10 cellular contexts compared by ENCODE assay signal in the genomic region with DNA sequence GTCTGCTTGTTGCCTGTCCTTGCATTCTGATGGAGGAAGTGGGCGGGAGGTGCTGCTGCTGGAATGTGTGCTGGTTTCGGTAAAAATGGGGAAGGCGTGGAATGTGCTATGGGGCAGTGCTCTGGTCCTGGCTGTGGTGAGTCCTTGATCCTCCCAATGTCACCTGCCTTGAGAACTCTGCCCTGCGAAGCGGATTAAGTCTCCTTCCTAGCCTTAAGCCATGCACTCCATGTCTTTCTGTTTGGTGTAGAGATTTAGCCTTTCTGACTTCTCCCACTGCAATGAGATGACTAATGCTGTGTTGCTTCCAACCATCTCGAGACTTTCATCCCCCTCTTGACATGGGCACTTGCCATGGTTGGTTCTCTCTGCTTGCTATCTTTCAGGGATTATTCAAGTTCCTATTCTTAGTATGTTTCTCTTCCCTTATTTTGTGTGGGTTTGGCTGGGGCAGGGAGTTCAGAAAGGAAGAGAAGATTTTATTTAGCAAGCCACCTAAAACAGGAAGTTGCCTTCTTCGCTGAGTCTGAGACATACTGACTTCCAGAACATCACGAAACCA.
A peak's percentile ranks its signal among the peaks of the same experiment; 100 is the strongest.
DNase-seq lines count a peak whose midpoint lies in the region; ATAC-seq, FAIRE-seq and TF ChIP-seq lines count a peak whose summit lies in the region.
"Had no signal": no experiment of that assay in that cellular context is flagged by ENCODE, and none has a peak within 500 bp of the region (broad histone marks: within the 10 kb centered on the region; RNA-seq: fewer than 3 reads in every experiment).

No MANE protein-coding gene starts in this region.

- DNase-seq in A172 (ENCODE audit: low spot score) (peak; percentile 74), MG63 (peak; percentile 51), bronchial epithelial cell (ENCODE audit: low read depth) (peak; percentile 45), left colon (no peak), 8988T (no peak), activated T-cell treated with anti-CD3 and anti-CD28 coated beads for 4 hours (no peak), NCI-H526 treated with DMSO at 0.1 percent for 48 hours (lab: John Stamatoyannopoulos, UW) (no peak)
- DNase-seq in natural killer cell treated with Interleukin-12 subunit alpha and Interleukin-12 subunit beta and Interleukin-15 and Interleukin-18, amount 100 ng/mL, for 72 hours (ENCODE audit: low spot score) = no peak
- DNase-seq: activated CD4-positive, alpha-beta T cell treated with anti-CD3 and anti-CD28 coated beads for 4 hours had no signal

- H3K27me3 ChIP-seq in MG63 (no peaks in the 10 kb centered on the region), bronchial epithelial cell (ENCODE audit: control insufficient read depth, insufficient read depth, low read length) (no peaks in the 10 kb centered on the region)
- H3K27me3 ChIP-seq: tibial artery had no signal

- no peaks in the 10 kb centered on the region for H3K36me3 Mint-ChIP-seq in natural killer cell treated with Interleukin-12 subunit alpha and Interleukin-12 subunit beta and Interleukin-15 and Interleukin-18, amount 100 ng/mL, for 72 hours

- H3K36me3 ChIP-seq in MG63 (no peaks in the 10 kb centered on the region), bronchial epithelial cell (ENCODE audit: control insufficient read depth, insufficient read depth, low read length) (no peaks in the 10 kb centered on the region)
- H3K36me3 ChIP-seq: tibial artery had no signal

- peak; percentile 13 for ATAC-seq in left colon
- no peak for ATAC-seq in natural killer cell treated with Interleukin-12 subunit alpha and Interleukin-12 subunit beta and Interleukin-15 and Interleukin-18, amount 100 ng/mL, for 72 hours

- no peak overlapping the region for H3K4me3 ChIP-seq in MG63
- no peak overlapping the region for H3K4me3 ChIP-seq in bronchial epithelial cell (ENCODE audit: low read depth, low read length)
- H3K4me3 ChIP-seq: tibial artery had no signal

- no peak for TF ChIP-seq CTCF in bronchial epithelial cell (IDR thresholded peaks at IDR 0.05; ENCODE audit: insufficient read depth, low read length, severe bottlenecking)

- no peaks in the 10 kb centered on the region for H3K27me3 Mint-ChIP-seq in natural killer cell treated with Interleukin-12 subunit alpha and Interleukin-12 subunit beta and Interleukin-15 and Interleukin-18, amount 100 ng/mL, for 72 hours

- no peak overlapping the region for H3K27ac Mint-ChIP-seq in natural killer cell treated with Interleukin-12 subunit alpha and Interleukin-12 subunit beta and Interleukin-15 and Interleukin-18, amount 100 ng/mL, for 72 hours

- FAIRE-seq in bronchial epithelial cell (lab: Jason Lieb, UNC) = no peak

- H3K4me1 Mint-ChIP-seq in natural killer cell treated with Interleukin-12 subunit alpha and Interleukin-12 subunit beta and Interleukin-15 and Interleukin-18, amount 100 ng/mL, for 72 hours (ENCODE audit: low read depth in 2 of 2) = no peaks in the 10 kb centered on the region

- intact Hi-C loops in left colon (cut with DNase I, micrococcal nuclease) = no loop called here

- no peak overlapping the region for H3K4me3 Mint-ChIP-seq in natural killer cell treated with Interleukin-12 subunit alpha and Interleukin-12 subunit beta and Interleukin-15 and Interleukin-18, amount 100 ng/mL, for 72 hours

- H3K9me3 ChIP-seq in MG63 = no peaks in the 10 kb centered on the region
- H3K9me3 ChIP-seq: tibial artery had no signal

- H3K9me3 Mint-ChIP-seq in natural killer cell treated with Interleukin-12 subunit alpha and Interleukin-12 subunit beta and Interleukin-15 and Interleukin-18, amount 100 ng/mL, for 72 hours = no peaks in the 10 kb centered on the region

Comparison
In these comparisons a context has a peak if more than half of its experiments do, and no peak if none do; other contexts are left out.
1. DNase-seq: peak in A172 (single experiment), MG63 (single experiment) and bronchial epithelial cell (single experiment); none in left colon (0 of 2), natural killer cell treated with Interleukin-12 subunit alpha and Interleukin-12 subunit beta and Interleukin-15 and Interleukin-18, amount 100 ng/mL, for 72 hours (single experiment), 8988T (single experiment), activated T-cell treated with anti-CD3 and anti-CD28 coated beads for 4 hours (single experiment) and NCI-H526 treated with DMSO at 0.1 percent for 48 hours (single experiment).